17 cellular contexts compared by ENCODE assay signal in the genomic region with DNA sequence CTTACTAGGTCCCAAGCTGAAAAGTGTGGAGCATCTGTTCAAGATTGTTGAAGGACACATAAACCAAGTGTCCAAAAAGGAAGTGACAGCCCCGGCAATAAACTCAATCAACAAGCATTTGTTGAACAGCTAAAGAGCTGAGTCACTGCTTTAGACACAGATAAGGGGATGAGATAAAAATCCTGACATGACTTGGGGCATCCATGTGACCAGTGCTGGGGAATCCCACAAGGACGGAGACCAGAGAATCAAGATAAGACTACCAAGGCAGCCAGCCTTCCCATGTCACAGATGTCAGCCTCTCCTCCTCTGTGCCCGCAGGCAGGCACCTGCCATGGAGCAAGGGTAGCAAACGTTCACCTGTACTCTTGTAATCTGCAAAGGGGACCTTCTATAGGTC.
"Had no signal": no experiment of that assay in that cellular context is flagged by ENCODE, and none has a peak within 500 bp of the region (broad histone marks: within the 10 kb centered on the region; RNA-seq: fewer than 3 reads in every experiment).

No MANE protein-coding gene starts in this region.

- H3K4me3 ChIP-seq: breast epithelium, dorsolateral prefrontal cortex, pancreas had no signal

- H3K27me3 ChIP-seq: breast epithelium, dorsolateral prefrontal cortex, pancreas had no signal

- H3K4me1 Mint-ChIP-seq: activated CD4-positive, alpha-beta T cell treated with anti-CD3 and anti-CD28 coated beads, Interleukin-2, amount 10 ng/mL, durations not matched to agents 7 days and 5 days; neural crest cell had no signal

- H3K27me3 Mint-ChIP-seq: activated CD4-positive, alpha-beta T cell treated with anti-CD3 and anti-CD28 coated beads, Interleukin-2, amount 10 ng/mL, durations not matched to agents 7 days and 5 days had no signal

- H3K9me3 Mint-ChIP-seq: activated CD4-positive, alpha-beta T cell treated with anti-CD3 and anti-CD28 coated beads, Interleukin-2, amount 10 ng/mL, durations not matched to agents 7 days and 5 days; stimulated activated naive CD8-positive, alpha-beta T cell treated with anti-CD3 and anti-CD28 coated beads, Interleukin-15, Interleukin-2, amounts not matched to agents 100 ng/mL and 50 ng/mL, for 24 hours; T-helper 1 cell treated with Interleukin-12 subunit alpha and Interleukin-12 subunit beta and Interleukin-4 antibody, amounts not matched to agents 30 μg/mL and 1 μg/mL, for 36 hours had no signal

- H3K36me3 Mint-ChIP-seq: activated naive CD4-positive, alpha-beta T cell treated with anti-CD3 and anti-CD28 coated beads, Interleukin-2, amount 50 U/mL, for 72 hours had no signal

- DNase-seq: activated CD4-positive, alpha-beta T cell treated with anti-CD3 and anti-CD28 coated beads, Interleukin-2, amount 10 ng/mL, durations not matched to agents 7 days and 5 days; activated CD4-positive, CD25-positive, alpha-beta regulatory T cell; amygdala; dorsolateral prefrontal cortex; foreskin fibroblast; head of caudate nucleus; kidney; left ventricle myocardium superior; pancreas; stimulated activated CD4-positive, alpha-beta T cell treated with anti-CD3 and anti-CD28 coated beads, Interleukin-4, amount 100 ng/mL, for 1 hour; stimulated activated CD8-positive, alpha-beta memory T cell treated with anti-CD3 and anti-CD28 coated beads, Interleukin-4, amount 100 ng/mL, for 48 hours had no signal

- H3K36me3 ChIP-seq: breast epithelium, pancreas had no signal

- H3K4me3 Mint-ChIP-seq: activated CD4-positive, alpha-beta T cell treated with anti-CD3 and anti-CD28 coated beads, Interleukin-2, amount 10 ng/mL, durations not matched to agents 7 days and 5 days; neural crest cell; stimulated activated naive CD8-positive, alpha-beta T cell treated with anti-CD3 and anti-CD28 coated beads, Interleukin-15, Interleukin-2, amounts not matched to agents 100 ng/mL and 50 ng/mL, for 24 hours; T-helper 1 cell treated with Interleukin-12 subunit alpha and Interleukin-12 subunit beta and Interleukin-4 antibody, amounts not matched to agents 30 μg/mL and 1 μg/mL, for 36 hours had no signal

- H3K27ac ChIP-seq: breast epithelium, dorsolateral prefrontal cortex, pancreas had no signal

- H3K9me3 ChIP-seq: breast epithelium, pancreas had no signal

- H3K4me1 ChIP-seq: breast epithelium, pancreas had no signal

- H3K27ac Mint-ChIP-seq: activated CD4-positive, alpha-beta T cell treated with anti-CD3 and anti-CD28 coated beads, Interleukin-2, amount 10 ng/mL, durations not matched to agents 7 days and 5 days; activated naive CD4-positive, alpha-beta T cell treated with anti-CD3 and anti-CD28 coated beads, Interleukin-2, amount 50 U/mL, for 72 hours; stimulated activated naive CD8-positive, alpha-beta T cell treated with anti-CD3 and anti-CD28 coated beads, Interleukin-15, Interleukin-2, amounts not matched to agents 100 ng/mL and 50 ng/mL, for 24 hours; T-helper 1 cell treated with Interleukin-12 subunit alpha and Interleukin-12 subunit beta and Interleukin-4 antibody, amounts not matched to agents 30 μg/mL and 1 μg/mL, for 36 hours had no signal

- ATAC-seq: activated naive CD4-positive, alpha-beta T cell treated with anti-CD3 and anti-CD28 coated beads, Interleukin-2, amount 50 U/mL, for 72 hours; esophagus mucosa; left ventricle myocardium superior had no signal
